Comparison of ENCODE assay signal across 8 cellular contexts in genomic region chr13:95643814-95644598, GRCh38. TPM values are rescaled to one million over a fixed set of nuclear protein-coding genes. Genes with fewer than 3 reads are reported as not detected.
A peak's percentile ranks its signal among the peaks of the same experiment; 100 is the strongest.
DNase-seq lines count a peak whose midpoint lies in the region; ATAC-seq and TF ChIP-seq lines count a peak whose summit lies in the region.

No MANE protein-coding gene starts in this region.

- no peak for TF ChIP-seq CTCF in thyroid gland (IDR thresholded peaks at IDR 0.05)

- H2AFZ ChIP-seq in trophoblast cell (ENCODE audit: insufficient read depth, low read length, poor library complexity): peak overlapping the region; percentile 47

- H3K14ac ChIP-seq in trophoblast cell (ENCODE audit: low read length): peak overlapping the region; percentile 1

- H2BK5ac ChIP-seq in trophoblast cell (ENCODE audit: low read depth, low read length, poor library complexity): peak overlapping the region; percentile 7

- H3K23ac ChIP-seq in trophoblast cell (ENCODE audit: low read length): no peak overlapping the region

- no peak for DNase-seq in activated naive CD4-positive, alpha-beta T cell treated with anti-CD3 and anti-CD28 coated beads for 36 hours
- no peak for DNase-seq in activated naive CD4-positive, alpha-beta T cell treated with Interleukin-2 at 50 U/mL for 16 hours
- no peak for DNase-seq in activated CD8-positive, alpha-beta T cell treated with anti-CD3 and anti-CD28 coated beads, Interleukin-2, amount 10 ng/mL, durations not matched to agents 7 days and 5 days
- DNase-seq in head of caudate nucleus: peak in 38 of 42 donors; percentile 10 to 64 (median 37)
- DNase-seq in trophoblast cell: peak in 1 of 2 donors; percentile 26
- no peak for DNase-seq in central memory CD4-positive, alpha-beta T cell
- no peak for DNase-seq in thyroid gland

- POLR2A ChIA-PET in activated CD8-positive, alpha-beta T cell treated with anti-CD3 and anti-CD28 coated beads, Interleukin-2, amount 10 ng/mL, durations not matched to agents 7 days and 5 days (lab: Charles Lee): no interaction called here

- peak overlapping the region; percentile 42 for H3K9ac ChIP-seq in trophoblast cell (ENCODE audit: low read length)

- peak overlapping the region; percentile 1 for H4K12ac ChIP-seq in trophoblast cell (ENCODE audit: low read depth, low read length)

- H3K9me3 ChIP-seq in trophoblast cell (ENCODE audit: insufficient read depth, low read depth, low read length): peaks cover 4% of the 10 kb centered on the region
- no peaks in the 10 kb centered on the region for H3K9me3 ChIP-seq in thyroid gland

- H3K36me3 ChIP-seq in trophoblast cell (ENCODE audit: control insufficient read depth in 1 of 2, insufficient read depth in 2 of 2, low read length in 2 of 2): peaks cover 5 to 6% of the 10 kb centered on the region in 2 experiments
- no peaks in the 10 kb centered on the region for H3K36me3 ChIP-seq in thyroid gland

- peaks cover 42% of the 10 kb centered on the region for H3K27me3 Mint-ChIP-seq in activated naive CD4-positive, alpha-beta T cell treated with anti-CD3 and anti-CD28 coated beads for 36 hours (ENCODE audit: low read depth)
- H3K27me3 Mint-ChIP-seq in activated CD8-positive, alpha-beta T cell treated with anti-CD3 and anti-CD28 coated beads, Interleukin-2, amount 10 ng/mL, durations not matched to agents 7 days and 5 days (ENCODE audit: low read depth): peaks cover 34% of the 10 kb centered on the region

- peak overlapping the region; percentile 63 for H3K4me3 Mint-ChIP-seq in activated naive CD4-positive, alpha-beta T cell treated with anti-CD3 and anti-CD28 coated beads for 36 hours
- H3K4me3 Mint-ChIP-seq in activated CD8-positive, alpha-beta T cell treated with anti-CD3 and anti-CD28 coated beads, Interleukin-2, amount 10 ng/mL, durations not matched to agents 7 days and 5 days: peak overlapping the region; percentile 70

- CTCF ChIA-PET in activated naive CD4-positive, alpha-beta T cell treated with anti-CD3 and anti-CD28 coated beads for 36 hours (lab: Charles Lee): interaction anchor here (0.9 kb wide), 1 partner anchor 17 kb away, joined by 4 read pairs; no protein-coding TSS in a partner anchor
- CTCF ChIA-PET in activated CD8-positive, alpha-beta T cell treated with anti-CD3 and anti-CD28 coated beads, Interleukin-2, amount 10 ng/mL, durations not matched to agents 7 days and 5 days (lab: Charles Lee): no interaction called here

- H3K4me3 ChIP-seq in trophoblast cell (ENCODE audit: low read depth, low read length): peak overlapping the region; percentile 76
- peak overlapping the region in 1 of 3 donors; percentile 37 for H3K4me3 ChIP-seq in thyroid gland (replicated peaks in 1 of 3)

- no peaks in the 10 kb centered on the region for H3K36me3 Mint-ChIP-seq in activated naive CD4-positive, alpha-beta T cell treated with anti-CD3 and anti-CD28 coated beads for 36 hours (ENCODE audit: low read depth)
- H3K36me3 Mint-ChIP-seq in activated CD8-positive, alpha-beta T cell treated with anti-CD3 and anti-CD28 coated beads, Interleukin-2, amount 10 ng/mL, durations not matched to agents 7 days and 5 days (ENCODE audit: low read depth): no peaks in the 10 kb centered on the region

- no peaks in the 10 kb centered on the region for H3K9me3 Mint-ChIP-seq in activated naive CD4-positive, alpha-beta T cell treated with anti-CD3 and anti-CD28 coated beads for 36 hours
- H3K9me3 Mint-ChIP-seq in activated CD8-positive, alpha-beta T cell treated with anti-CD3 and anti-CD28 coated beads, Interleukin-2, amount 10 ng/mL, durations not matched to agents 7 days and 5 days (ENCODE audit: insufficient read depth): no peaks in the 10 kb centered on the region

- intact Hi-C loops in activated naive CD4-positive, alpha-beta T cell treated with anti-CD3 and anti-CD28 coated beads for 36 hours (cut with micrococcal nuclease): no loop called here
- intact Hi-C loops in head of caudate nucleus (cut with DNase I): no loop called here
- intact Hi-C loops in thyroid gland (cut with DNase I): no loop called here

- H3K27me3 ChIP-seq in trophoblast cell (ENCODE audit: insufficient read depth, low read length) (no peaks in the 10 kb centered on the region), thyroid gland (peaks cover 10% of the 10 kb centered on the region)

- TF ChIP-seq POLR2A in thyroid gland (IDR thresholded peaks at IDR 0.05): no peak

- peak; percentile 9 for ATAC-seq in HG03378 (IDR thresholded peaks at IDR 0.05; ENCODE audit: unreplicated experiment)
- peak; percentile 52 for ATAC-seq in activated CD8-positive, alpha-beta T cell treated with anti-CD3 and anti-CD28 coated beads, Interleukin-2, amount 10 ng/mL, durations not matched to agents 7 days and 5 days

- peaks cover 4% of the 10 kb centered on the region for H3K79me2 ChIP-seq in trophoblast cell (ENCODE audit: control insufficient read depth, insufficient read depth, low read length, poor library complexity)

- no peak overlapping the region for H2AK5ac ChIP-seq in trophoblast cell (ENCODE audit: low read length)

- H3K4me1 ChIP-seq in trophoblast cell (ENCODE audit: control insufficient read depth in 1 of 2, insufficient read depth in 2 of 2, low read length in 2 of 2) (peaks cover 0 to 5% of the 10 kb centered on the region in 2 experiments), thyroid gland (peaks cover 15 to 18% of the 10 kb centered on the region in 2 donors)

- no peak overlapping the region for H3K4ac ChIP-seq in trophoblast cell (ENCODE audit: low read depth, low read length)

- peaks cover 7% of the 10 kb centered on the region for H3K79me1 ChIP-seq in trophoblast cell (ENCODE audit: low read length)

- peak overlapping the region; percentile 48 for H2BK120ac ChIP-seq in trophoblast cell (ENCODE audit: insufficient read depth, low read length, poor library complexity)

- H3K27ac Mint-ChIP-seq in activated naive CD4-positive, alpha-beta T cell treated with anti-CD3 and anti-CD28 coated beads for 36 hours: no peak overlapping the region
- no peak overlapping the region for H3K27ac Mint-ChIP-seq in activated CD8-positive, alpha-beta T cell treated with anti-CD3 and anti-CD28 coated beads, Interleukin-2, amount 10 ng/mL, durations not matched to agents 7 days and 5 days

- no peak overlapping the region for H2BK12ac ChIP-seq in trophoblast cell (ENCODE audit: low read length)

- WGBS in trophoblast cell (ENCODE audit: extremely low coverage, insufficient coverage, insufficient read length): no CpG with 5 or more reads among the region's 69 CpGs
- WGBS in thyroid gland, 2 donors: 1% methylated on average over 16 to 25 of the region's 69 CpGs

- peak overlapping the region; percentile 79 for H3K4me2 ChIP-seq in trophoblast cell (ENCODE audit: low read length)

- H4K91ac ChIP-seq in trophoblast cell (ENCODE audit: low read depth, low read length): peak overlapping the region; percentile 40

- H4K8ac ChIP-seq in trophoblast cell (ENCODE audit: low read depth, low read length): peak overlapping the region; percentile 33

- H3K4me1 Mint-ChIP-seq in activated naive CD4-positive, alpha-beta T cell treated with anti-CD3 and anti-CD28 coated beads for 36 hours (ENCODE audit: low read depth): peaks cover 5% of the 10 kb centered on the region
- peaks cover 10% of the 10 kb centered on the region for H3K4me1 Mint-ChIP-seq in activated CD8-positive, alpha-beta T cell treated with anti-CD3 and anti-CD28 coated beads, Interleukin-2, amount 10 ng/mL, durations not matched to agents 7 days and 5 days (ENCODE audit: low read depth)

- H3K18ac ChIP-seq in trophoblast cell (ENCODE audit: low read length): peak overlapping the region; percentile 0

- peak overlapping the region; percentile 50 for H3K27ac ChIP-seq in trophoblast cell (ENCODE audit: low read depth, low read length)
- H3K27ac ChIP-seq in thyroid gland: peak overlapping the region in 1 of 3 donors; percentile 46

RNA-seq across cellular contexts. Expression of gene DZIP1, which starts 0.5 kb away (rescaled TPM):
- under 1 TPM; 0.15 to 0.41 TPM for total RNA-seq in activated naive CD4-positive, alpha-beta T cell treated with anti-CD3 and anti-CD28 coated beads for 36 hours
- total RNA-seq in activated CD8-positive, alpha-beta T cell treated with anti-CD3 and anti-CD28 coated beads, Interleukin-2, amount 10 ng/mL, durations not matched to agents 7 days and 5 days: under 1 TPM; 0.26 to 0.34 TPM
- 19.4 and 20.5 TPM in 2 replicates for polyA plus RNA-seq in trophoblast cell (2013)
- total RNA-seq in thyroid gland: 1 to 10 TPM; 4.3 to 8.5 (median 6.3) TPM

RNA-seq across cellular contexts. Expression of gene DNAJC3, which starts 32.9 kb away (rescaled TPM):
- total RNA-seq in activated naive CD4-positive, alpha-beta T cell treated with anti-CD3 and anti-CD28 coated beads for 36 hours: 10 to 100 TPM; 13.8 to 14.0 TPM
- 10 to 100 TPM; 17.4 to 17.8 TPM for total RNA-seq in activated CD8-positive, alpha-beta T cell treated with anti-CD3 and anti-CD28 coated beads, Interleukin-2, amount 10 ng/mL, durations not matched to agents 7 days and 5 days
- 103 and 108 TPM in 2 replicates for polyA plus RNA-seq in trophoblast cell (2013)
- 100 to 1,000 TPM in 3 of 4 donors, 10 to 100 TPM in 1; 92.2 to 164 (median 125) TPM for total RNA-seq in thyroid gland

Comparison
In these comparisons a context has a peak if more than half of its experiments do, and no peak if none do; other contexts are left out.
1. DNase-seq: peak in head of caudate nucleus (38 of 42); none in activated naive CD4-positive, alpha-beta T cell treated with anti-CD3 and anti-CD28 coated beads for 36 hours (single experiment), activated naive CD4-positive, alpha-beta T cell treated with Interleukin-2 at 50 U/mL for 16 hours (single experiment), activated CD8-positive, alpha-beta T cell treated with anti-CD3 and anti-CD28 coated beads, Interleukin-2, amount 10 ng/mL, durations not matched to agents 7 days and 5 days (single experiment), central memory CD4-positive, alpha-beta T cell (single experiment) and thyroid gland (0 of 2).
2. RNA of gene DNAJC3, which starts 32.9 kb away (total RNA-seq): 92.2 to 164 TPM in thyroid gland; 17.4 to 17.8 TPM in activated CD8-positive, alpha-beta T cell treated with anti-CD3 and anti-CD28 coated beads, Interleukin-2, amount 10 ng/mL, durations not matched to agents 7 days and 5 days and 13.8 to 14.0 TPM in activated naive CD4-positive, alpha-beta T cell treated with anti-CD3 and anti-CD28 coated beads for 36 hours; every median in the first group is over 4 times any median in the second.